8 cellular contexts compared by ENCODE assay signal in the genomic region with DNA sequence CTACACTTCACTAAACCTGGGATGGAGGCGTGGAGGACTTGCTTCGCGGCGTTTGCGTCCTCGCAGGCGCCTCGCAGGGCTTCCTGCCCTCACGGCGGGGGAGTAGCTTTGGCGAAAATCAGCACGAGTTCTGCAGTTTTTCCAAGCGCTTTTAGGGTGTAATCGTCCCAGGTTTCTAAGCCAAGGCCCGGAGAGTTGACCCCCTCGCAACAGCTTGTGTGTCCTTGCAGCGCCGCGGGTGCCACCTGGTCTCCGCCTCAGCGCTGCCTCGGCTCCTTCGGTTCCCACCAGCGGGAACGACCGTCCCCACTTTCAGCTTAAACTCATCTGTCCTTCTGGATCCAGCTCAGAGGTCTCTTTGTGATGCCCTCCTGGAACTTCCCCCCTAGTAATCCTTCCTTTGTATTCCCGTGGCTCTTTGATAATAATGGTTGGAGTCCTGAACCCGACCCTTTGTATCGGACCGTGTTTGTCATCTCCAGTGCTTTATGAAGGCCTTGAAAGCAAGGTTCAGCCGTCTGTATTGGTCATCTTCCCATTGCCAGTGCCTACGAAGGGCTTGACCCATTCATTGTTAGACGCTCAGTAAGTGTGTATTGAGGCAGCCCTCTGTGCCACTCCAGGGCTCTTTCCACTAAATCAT. TPM values are rescaled to one million over a fixed set of nuclear protein-coding genes. Genes with fewer than 3 reads are reported as not detected.
DNase-seq lines count a peak whose midpoint lies in the region; ATAC-seq, FAIRE-seq and TF ChIP-seq lines count a peak whose summit lies in the region.

No MANE protein-coding gene starts in this region.

- TF ChIP-seq POLR2A in A549 (IDR thresholded peaks at IDR 0.05; ENCODE audit: low read length) (no peak), GM12892 (IDR thresholded peaks at IDR 0.05; ENCODE audit: low read depth, low read length) (no peak; the same call in 1 of the 2 replicates)

- no peaks in the 10 kb centered on the region for H3K9me3 Mint-ChIP-seq in naive thymus-derived CD8-positive, alpha-beta T cell

- peak overlapping the region; percentile 91 to 92 for H3K27ac ChIP-seq in A549
- H3K27ac ChIP-seq in SJSA1: peak overlapping the region; percentile 98
- H3K27ac ChIP-seq in epithelial cell of prostate: peak overlapping the region; percentile 87

- POLR2A ChIA-PET in A549 (lab: Yijun Ruan, JAX): interaction anchor here (0.8 to 1.6 kb wide), 6 partner anchors 24 to 1040 kb away, joined by 3 to 6 read pairs (median 4); no protein-coding TSS in a partner anchor
- POLR2A ChIA-PET in naive thymus-derived CD8-positive, alpha-beta T cell (lab: Charles Lee): interaction anchor here (0.5 to 3.5 kb wide), 17 partner anchors 12 to 1041 kb away, joined by 3 to 46 read pairs (median 4); a partner anchor contains a TSS

- peak overlapping the region; percentile 96 for H3K4me2 ChIP-seq in A549

- H3K4me1 ChIP-seq in A549 (peaks cover 26% of the 10 kb centered on the region), SJSA1 (replicated peaks) (peaks cover 12% of the 10 kb centered on the region)

- no peaks in the 10 kb centered on the region for H3K27me3 Mint-ChIP-seq in naive thymus-derived CD8-positive, alpha-beta T cell

- H3K27ac Mint-ChIP-seq in naive thymus-derived CD8-positive, alpha-beta T cell: peak overlapping the region; percentile 94 to 100 (median 98)

- H3K4me3 ChIP-seq in A549 (peak overlapping the region; percentile 79), SJSA1 (peak overlapping the region; percentile 80)

- CTCF ChIA-PET in A549 (lab: Yijun Ruan, JAX): interaction anchor here (0.6 to 3.2 kb wide), 6 partner anchors 12 to 1019 kb away, joined by 3 to 18 read pairs (median 4); a partner anchor contains a TSS

- no peak for TF ChIP-seq EP300 in A549 (IDR thresholded peaks at IDR 0.05)

- H3K36me3 ChIP-seq in SJSA1: peaks cover 35% of the 10 kb centered on the region

- H3K9me3 ChIP-seq in A549 (no peaks in the 10 kb centered on the region), SJSA1 (replicated peaks) (no peaks in the 10 kb centered on the region)

- no peaks in the 10 kb centered on the region for H3K27me3 ChIP-seq in SJSA1 (replicated peaks)

- ATAC-seq in A549 (peak; percentile 51 to 52; a peak in 4 of 6 replicates), HG03439 (IDR thresholded peaks at IDR 0.05; ENCODE audit: unreplicated experiment) (peak; percentile 32), HG03378 (IDR thresholded peaks at IDR 0.05; ENCODE audit: unreplicated experiment) (no peak), HG03175 (IDR thresholded peaks at IDR 0.05; ENCODE audit: unreplicated experiment) (no peak)
- ATAC-seq in naive thymus-derived CD8-positive, alpha-beta T cell: no peak

- FAIRE-seq in A549 (lab: Jason Lieb, UNC) (no peak), GM12892 (lab: Jason Lieb, UNC) (peak; percentile 82)

- WGBS in A549 (ENCODE audit: missing lambda C conversion rate): 33% methylated on average over 30 of the region's 33 CpGs

- DNase-seq in A549 (ENCODE audit: low read depth in 1 of 2, low spot score in 1 of 2) (peak in 1 of 2 experiments; percentile 28), GM12892 (ENCODE audit: insufficient read length) (peak; percentile 49), SJSA1 (ENCODE audit: low read depth in 1 of 2, low spot score in 2 of 2) (peak in 1 of 2 experiments; percentile 77), epithelial cell of prostate (ENCODE audit: low read depth, low spot score) (no peak)
- DNase-seq in naive thymus-derived CD8-positive, alpha-beta T cell: no peak

- no peak for TF ChIP-seq CTCF in A549 (IDR thresholded peaks at IDR 0.05)

- peaks cover 13 to 52% (median 39%) of the 10 kb centered on the region in 4 donors for H3K4me1 Mint-ChIP-seq in naive thymus-derived CD8-positive, alpha-beta T cell

- H3K36me3 Mint-ChIP-seq in naive thymus-derived CD8-positive, alpha-beta T cell: peaks cover 2 to 21% (median 6%) of the 10 kb centered on the region in 3 donors

- H3K4me3 Mint-ChIP-seq in naive thymus-derived CD8-positive, alpha-beta T cell: peak overlapping the region; percentile 89 to 99 (median 95)

- no peak for TF ChIP-seq RAD21 in A549 (conservative IDR thresholded peaks at IDR 0.05 in 1 of 2, IDR thresholded peaks at IDR 0.05 in 1 of 2)

TF ChIP-seq in A549, 52 proteins besides CTCF, POLR2A, EP300 and RAD21:
- TF ChIP-seq, protein P1, sequence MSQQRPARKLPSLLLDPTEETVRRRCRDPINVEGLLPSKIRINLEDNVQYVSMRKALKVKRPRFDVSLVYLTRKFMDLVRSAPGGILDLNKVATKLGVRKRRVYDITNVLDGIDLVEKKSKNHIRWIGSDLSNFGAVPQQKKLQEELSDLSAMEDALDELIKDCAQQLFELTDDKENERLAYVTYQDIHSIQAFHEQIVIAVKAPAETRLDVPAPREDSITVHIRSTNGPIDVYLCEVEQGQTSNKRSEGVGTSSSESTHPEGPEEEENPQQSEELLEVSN (IDR thresholded peaks at IDR 0.05; ENCODE audit: borderline replicate concordance, low read depth): peak; percentile 61; the same call in 1 of the 2 replicates
- TF ChIP-seq MYC (IDR thresholded peaks at IDR 0.05; ENCODE audit: borderline replicate concordance, low read length): no peak
- TF ChIP-seq, protein P2, sequence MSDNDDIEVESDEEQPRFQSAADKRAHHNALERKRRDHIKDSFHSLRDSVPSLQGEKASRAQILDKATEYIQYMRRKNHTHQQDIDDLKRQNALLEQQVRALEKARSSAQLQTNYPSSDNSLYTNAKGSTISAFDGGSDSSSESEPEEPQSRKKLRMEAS (IDR thresholded peaks at IDR 0.05): no peak; the same call in 1 of the 2 replicates
- TF ChIP-seq HOXB13 (CRISPR knock-in tag; IDR thresholded peaks at IDR 0.05; ENCODE audit: low read depth): no peak
- TF ChIP-seq, protein P3, sequence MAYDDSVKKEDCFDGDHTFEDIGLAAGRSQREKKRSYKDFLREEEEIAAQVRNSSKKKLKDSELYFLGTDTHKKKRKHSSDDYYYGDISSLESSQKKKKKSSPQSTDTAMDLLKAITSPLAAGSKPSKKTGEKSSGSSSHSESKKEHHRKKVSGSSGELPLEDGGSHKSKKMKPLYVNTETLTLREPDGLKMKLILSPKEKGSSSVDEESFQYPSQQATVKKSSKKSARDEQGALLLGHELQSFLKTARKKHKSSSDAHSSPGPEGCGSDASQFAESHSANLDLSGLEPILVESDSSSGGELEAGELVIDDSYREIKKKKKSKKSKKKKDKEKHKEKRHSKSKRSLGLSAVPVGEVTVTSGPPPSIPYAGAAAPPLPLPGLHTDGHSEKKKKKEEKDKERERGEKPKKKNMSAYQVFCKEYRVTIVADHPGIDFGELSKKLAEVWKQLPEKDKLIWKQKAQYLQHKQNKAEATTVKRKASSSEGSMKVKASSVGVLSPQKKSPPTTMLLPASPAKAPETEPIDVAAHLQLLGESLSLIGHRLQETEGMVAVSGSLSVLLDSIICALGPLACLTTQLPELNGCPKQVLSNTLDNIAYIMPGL (CRISPR knock-in tag; IDR thresholded peaks at IDR 0.05; ENCODE audit: borderline replicate concordance): no peak
- TF ChIP-seq CHD2 (IDR thresholded peaks at IDR 0.05; ENCODE audit: low read length, partially characterized antibody): no peak
- no peak for TF ChIP-seq NR3C1 (IDR thresholded peaks at IDR 0.05)

RNA-seq across cellular contexts. Expression of a gene that starts 0.8 kb away (rescaled TPM):
- polyA plus RNA-seq in A549 (2011; rRNA removed) (87.9 and 111 TPM in 2 replicates), A549 (2017; fragmentation: RNase III; extraction: RNeasy Plus Mini Kit Qiagen cat#74134 plus additional on column Dnase treatment) (109 to 116 TPM (median 114 TPM) in 3 replicates)
- polyA plus RNA-seq in A549 (2012; cell fraction: cytosol; rRNA removed): 33.9 and 40.3 TPM in 2 replicates
- 12.6 and 21.5 TPM in 2 replicates for polyA plus RNA-seq in A549 (2012; cell fraction: nucleus; rRNA removed)
- polyA minus RNA-seq in A549 (2011; rRNA and poly(A)+ RNA removed): 50.9 and 67.7 TPM in 2 replicates
- 107 TPM for polyA plus RNA-seq in GM12892 (2012; ENCODE audit: missing spikeins)
- total RNA-seq in SJSA1 (2014; rRNA removed; shearing (Covaris generic)): 97.8 and 137 TPM in 2 replicates
- total RNA-seq in naive thymus-derived CD8-positive, alpha-beta T cell: 100 to 1,000 TPM in 1 of 2 experiments, 10 to 100 TPM in 1; 97.5 to 108 TPM
- polyA plus RNA-seq in naive thymus-derived CD8-positive, alpha-beta T cell: 100 to 1,000 TPM; 195 to 229 (median 220) TPM

RNA-seq across cellular contexts. Expression of a gene that starts 16.5 kb away (rescaled TPM):
- polyA plus RNA-seq in A549 (2011; rRNA removed) (1.3 and 1.8 TPM in 2 replicates), A549 (2017; fragmentation: RNase III; extraction: RNeasy Plus Mini Kit Qiagen cat#74134 plus additional on column Dnase treatment) (0.97 to 1.8 TPM (median 1.8 TPM) in 3 replicates)
- 0.29 and 0.38 TPM in 2 replicates for polyA plus RNA-seq in A549 (2012; cell fraction: cytosol; rRNA removed)
- 0.05 TPM in 1 of 2 replicates, not detected in the other for polyA plus RNA-seq in A549 (2012; cell fraction: nucleus; rRNA removed)
- polyA minus RNA-seq in A549 (2011; rRNA and poly(A)+ RNA removed): 0.83 TPM in 1 of 2 replicates, not detected in the other
- not detected for polyA plus RNA-seq in GM12892 (2012; ENCODE audit: missing spikeins)
- not detected in 2 replicates for total RNA-seq in SJSA1 (2014; rRNA removed; shearing (Covaris generic))
- not detected for total RNA-seq in naive thymus-derived CD8-positive, alpha-beta T cell
- under 1 TPM in 1 of 3 donors, not detected in 2; 0.09 TPM for polyA plus RNA-seq in naive thymus-derived CD8-positive, alpha-beta T cell

RNA-seq across cellular contexts. Expression of a gene that starts 55.1 kb away (rescaled TPM):
- polyA plus RNA-seq in A549 (2011; rRNA removed) (not detected in 2 replicates), A549 (2017; fragmentation: RNase III; extraction: RNeasy Plus Mini Kit Qiagen cat#74134 plus additional on column Dnase treatment) (not detected in 3 replicates)
- not detected in 2 replicates for polyA plus RNA-seq in A549 (2012; cell fraction: cytosol; rRNA removed)
- not detected in 2 replicates for polyA plus RNA-seq in A549 (2012; cell fraction: nucleus; rRNA removed)
- polyA minus RNA-seq in A549 (2011; rRNA and poly(A)+ RNA removed): not detected in 2 replicates
- polyA plus RNA-seq in GM12892 (2012; ENCODE audit: missing spikeins): not detected
- not detected in 2 replicates for total RNA-seq in SJSA1 (2014; rRNA removed; shearing (Covaris generic))
- not detected for total RNA-seq in naive thymus-derived CD8-positive, alpha-beta T cell
- not detected for polyA plus RNA-seq in naive thymus-derived CD8-positive, alpha-beta T cell

Comparison
In these comparisons a context has a peak if more than half of its experiments do, and no peak if none do; other contexts are left out.
1. ATAC-seq: peak in A549 (2 of 2) and HG03439 (single experiment); none in naive thymus-derived CD8-positive, alpha-beta T cell (0 of 2), HG03378 (single experiment) and HG03175 (single experiment).
2. Peak in every context shown above with its lines, with median percentiles within 50 percentile points of each other: H3K27ac ChIP-seq.